In the genomic region with DNA sequence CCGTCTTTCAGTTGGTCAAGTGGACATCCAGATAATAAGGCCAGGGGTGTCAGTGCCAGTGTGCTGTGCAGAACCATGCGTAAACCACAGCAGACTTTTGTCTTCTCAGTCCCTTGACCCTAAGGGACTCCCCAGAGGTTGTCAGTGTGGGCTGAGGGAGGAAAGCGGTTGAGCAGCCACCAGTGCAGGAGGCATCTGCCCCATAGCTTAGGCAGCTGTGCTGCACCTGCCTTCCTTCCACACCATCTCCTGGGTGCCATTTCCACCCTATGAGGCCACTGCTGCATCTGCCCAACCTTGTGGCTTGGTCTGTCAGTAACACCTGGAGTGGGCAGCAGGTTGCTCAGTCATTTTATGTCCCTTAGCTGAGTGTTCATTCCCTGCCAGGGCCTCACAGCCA, we compare ENCODE assay signal across 14 cellular contexts. TPM values are rescaled to one million over a fixed set of nuclear protein-coding genes. Genes with fewer than 3 reads are reported as not detected.
"Had no signal": no experiment of that assay in that cellular context is flagged by ENCODE, and none has a peak within 500 bp of the region (broad histone marks: within the 10 kb centered on the region; RNA-seq: fewer than 3 reads in every experiment).

No MANE protein-coding gene starts in this region.

- H3K27ac Mint-ChIP-seq: activated CD4-positive, alpha-beta memory T cell treated with anti-CD3 and anti-CD28 coated beads for 36 hours; activated naive CD8-positive, alpha-beta T cell treated with anti-CD3 and anti-CD28 coated beads, Interleukin-2, amount 50 U/mL, for 24 hours; naive B cell had no signal

- H3K4me1 ChIP-seq: ascending aorta, transverse colon had no signal

- DNase-seq: activated CD4-positive, alpha-beta memory T cell treated with anti-CD3 and anti-CD28 coated beads for 36 hours; activated CD8-positive, alpha-beta memory T cell treated with anti-CD3 and anti-CD28 coated beads, Interleukin-2, amount 50 U/mL, for 4 hours; activated naive CD4-positive, alpha-beta T cell; activated naive CD8-positive, alpha-beta T cell treated with anti-CD3 and anti-CD28 coated beads, Interleukin-2, amount 50 U/mL, for 24 hours; glutamatergic neuron; left cardiac atrium; lower lobe of right lung; naive B cell; small intestine; transverse colon had no signal

- H3K4me3 Mint-ChIP-seq: activated CD4-positive, alpha-beta memory T cell treated with anti-CD3 and anti-CD28 coated beads for 36 hours; activated naive CD8-positive, alpha-beta T cell treated with anti-CD3 and anti-CD28 coated beads, Interleukin-2, amount 50 U/mL, for 24 hours; naive B cell had no signal

- H3K27ac ChIP-seq: ascending aorta, esophagus muscularis mucosa, lower lobe of right lung, neutrophil, transverse colon had no signal

- H3K9me3 ChIP-seq: ascending aorta, esophagus muscularis mucosa, lower lobe of right lung, neutrophil, transverse colon had no signal

- H3K27me3 Mint-ChIP-seq: activated CD4-positive, alpha-beta memory T cell treated with anti-CD3 and anti-CD28 coated beads for 36 hours; activated naive CD8-positive, alpha-beta T cell treated with anti-CD3 and anti-CD28 coated beads, Interleukin-2, amount 50 U/mL, for 24 hours; naive B cell had no signal

- H3K27me3 ChIP-seq: ascending aorta, esophagus muscularis mucosa, neutrophil, transverse colon had no signal

- H3K4me3 ChIP-seq: ascending aorta, esophagus muscularis mucosa, lower lobe of right lung, transverse colon had no signal

RNA-seq across cellular contexts. Expression of gene SAMD10, which starts 27.5 kb away (rescaled TPM):
- total RNA-seq: ascending aorta had no signal

RNA-seq across cellular contexts. Expression of gene C20orf204, which starts 29.1 kb away (rescaled TPM):
- total RNA-seq: ascending aorta had no signal

RNA-seq across cellular contexts. Expression of gene SOX18, which starts 42.5 kb away (rescaled TPM):
- total RNA-seq: activated CD4-positive, alpha-beta memory T cell treated with anti-CD3 and anti-CD28 coated beads for 36 hours; fibroblast of villous mesenchyme had no signal
